10 cellular contexts compared by ENCODE assay signal in the genomic region with DNA sequence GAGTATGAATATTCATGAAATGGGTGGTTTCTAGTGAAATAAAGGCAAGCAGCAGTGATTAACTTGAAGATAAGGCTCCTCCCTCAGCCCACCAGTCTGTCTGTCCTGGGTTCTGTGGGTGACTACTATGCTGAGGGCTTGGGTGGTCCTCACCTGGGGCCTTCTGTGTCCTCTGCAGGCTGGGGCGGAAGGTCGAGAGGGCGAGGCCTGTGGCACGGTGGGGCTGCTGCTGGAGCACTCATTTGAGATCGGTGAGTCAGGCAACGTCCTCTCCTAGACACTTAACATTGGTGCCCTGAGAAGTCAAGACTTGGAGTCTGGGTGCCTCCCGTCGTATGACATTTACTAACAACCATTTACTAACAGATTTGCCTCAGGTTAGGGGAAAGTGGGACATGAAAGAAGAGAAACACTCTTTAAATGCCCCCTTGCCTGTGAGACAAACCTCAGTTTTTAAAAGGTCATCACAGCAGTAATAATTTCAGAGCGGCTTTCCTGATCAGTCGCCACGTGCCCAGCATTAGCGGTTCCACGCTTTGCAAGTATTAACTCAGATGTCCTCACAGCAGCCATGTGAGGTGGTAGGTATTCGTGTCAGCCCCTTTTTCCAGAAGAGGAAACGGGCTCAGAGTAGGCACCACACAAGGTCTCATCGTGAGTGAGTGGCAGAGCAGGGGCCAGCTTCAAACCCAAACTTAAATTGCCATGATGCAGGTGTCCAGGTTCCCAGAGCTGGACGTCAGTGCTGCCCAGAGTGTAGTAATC. TPM values are rescaled to one million over a fixed set of nuclear protein-coding genes. Genes with fewer than 3 reads are reported as not detected.
DNase-seq lines count a peak whose midpoint lies in the region; TF ChIP-seq lines count a peak whose summit lies in the region.
"Had no signal": no experiment of that assay in that cellular context is flagged by ENCODE, and none has a peak within 500 bp of the region (broad histone marks: within the 10 kb centered on the region; RNA-seq: fewer than 3 reads in every experiment).

No MANE protein-coding gene starts in this region.

- H2AFZ ChIP-seq in trophoblast cell (ENCODE audit: insufficient read depth, low read length, poor library complexity): no peak overlapping the region

- H3K9ac ChIP-seq in trophoblast cell (ENCODE audit: low read length): peak overlapping the region; percentile 48

- no peak overlapping the region for H4K91ac ChIP-seq in trophoblast cell (ENCODE audit: low read depth, low read length)

- no peak for DNase-seq in MG63
- peak in 1 of 10 donors; percentile 21 for DNase-seq in dorsolateral prefrontal cortex
- no peak for DNase-seq in trophoblast cell
- DNase-seq in SHP77 (lab: John Stamatoyannopoulos, UW): no peak
- DNase-seq in central memory CD4-positive, alpha-beta T cell: no peak
- no peak for DNase-seq in NCI-H2227 treated with DMSO at 0.1 percent for 48 hours (lab: John Stamatoyannopoulos, UW)
- DNase-seq: cortex of kidney, SHP77 treated with DMSO at 0.1 percent for 48 hours had no signal

- H3F3A ChIP-seq in DOHH2 (ENCODE audit: control insufficient read depth, insufficient read depth): no peaks in the 10 kb centered on the region

- no peak overlapping the region for H2BK5ac ChIP-seq in trophoblast cell (ENCODE audit: low read depth, low read length, poor library complexity)

- H3K79me1 ChIP-seq in trophoblast cell (ENCODE audit: low read length): peaks cover 3% of the 10 kb centered on the region

- H4K20me1 ChIP-seq in DOHH2 (ENCODE audit: control insufficient read depth, insufficient read depth, low read depth, low read length): peaks cover 11% of the 10 kb centered on the region

- no peaks in the 10 kb centered on the region for H3K9me2 ChIP-seq in DOHH2 (replicated peaks; ENCODE audit: control insufficient read depth, low read length)

- H2BK12ac ChIP-seq in trophoblast cell (ENCODE audit: low read length): no peak overlapping the region

- peaks cover 6% of the 10 kb centered on the region; the same call in 1 of the 2 replicates for H3K27me3 ChIP-seq in DOHH2 (ENCODE audit: control insufficient read depth, low read length)
- H3K27me3 ChIP-seq in MG63: peaks cover 4% of the 10 kb centered on the region; the same call in 1 of the 2 replicates
- no peaks in the 10 kb centered on the region for H3K27me3 ChIP-seq in dorsolateral prefrontal cortex
- H3K27me3 ChIP-seq in trophoblast cell (ENCODE audit: insufficient read depth, low read length): no peaks in the 10 kb centered on the region
- H3K27me3 ChIP-seq: heart left ventricle had no signal

- no peak overlapping the region for H3K14ac ChIP-seq in trophoblast cell (ENCODE audit: low read length)

- no CpG with 5 or more reads among the region's 17 CpGs for WGBS in trophoblast cell (ENCODE audit: extremely low coverage, insufficient coverage, insufficient read length)

- no peak overlapping the region for H4K8ac ChIP-seq in trophoblast cell (ENCODE audit: low read depth, low read length)

- no peak overlapping the region for H3K18ac ChIP-seq in trophoblast cell (ENCODE audit: low read length)

- H3K36me3 ChIP-seq in DOHH2 (ENCODE audit: control insufficient read depth, low read length): peaks cover 52% of the 10 kb centered on the region
- H3K36me3 ChIP-seq in MG63: peaks cover 6% of the 10 kb centered on the region; the same call in 1 of the 2 replicates
- peaks cover 44 to 45% of the 10 kb centered on the region in 2 experiments for H3K36me3 ChIP-seq in trophoblast cell (ENCODE audit: control insufficient read depth in 1 of 2, insufficient read depth in 2 of 2, low read length in 2 of 2)

- H3K4me1 ChIP-seq in DOHH2 (ENCODE audit: control insufficient read depth, low read length) (peaks cover 10% of the 10 kb centered on the region), trophoblast cell (ENCODE audit: control insufficient read depth in 1 of 2, insufficient read depth in 2 of 2, low read length in 2 of 2) (peaks cover 3 to 13% of the 10 kb centered on the region in 2 experiments)

- H3K4me2 ChIP-seq in DOHH2 (ENCODE audit: low read length): peak overlapping the region; percentile 88
- no peak overlapping the region for H3K4me2 ChIP-seq in trophoblast cell (ENCODE audit: low read length)

- intact Hi-C loops in dorsolateral prefrontal cortex (cut with DNase I): loop anchor here (2.0 to 10.0 kb wide), 5 partner anchors 33 to 453 kb away; partner anchors contain the start of genes JOSD2 (in 2 of the 2), ASPDH (in 1 of the 2), NR1H2 (in 1 of the 2) and VRK3 (in 1 of the 2)

- H3K4ac ChIP-seq in trophoblast cell (ENCODE audit: low read depth, low read length): peak overlapping the region; percentile 60

- peaks cover 5% of the 10 kb centered on the region; the same call in 1 of the 2 replicates for H3K9me3 ChIP-seq in DOHH2 (ENCODE audit: control insufficient read depth, insufficient read depth, low read length)
- H3K9me3 ChIP-seq in MG63: no peaks in the 10 kb centered on the region
- H3K9me3 ChIP-seq in trophoblast cell (ENCODE audit: insufficient read depth, low read depth, low read length): peaks cover 4% of the 10 kb centered on the region
- H3K9me3 ChIP-seq: heart left ventricle had no signal

- no peak overlapping the region for H2AK5ac ChIP-seq in trophoblast cell (ENCODE audit: low read length)

- peaks cover 40% of the 10 kb centered on the region for H3K79me2 ChIP-seq in DOHH2 (ENCODE audit: control insufficient read depth, low read length)
- H3K79me2 ChIP-seq in trophoblast cell (ENCODE audit: control insufficient read depth, insufficient read depth, low read length, poor library complexity): peaks cover 5% of the 10 kb centered on the region

- H3K4me3 ChIP-seq in DOHH2 (ENCODE audit: low read length) (peak overlapping the region; percentile 98), MG63 (peak overlapping the region; percentile 78), dorsolateral prefrontal cortex (peak overlapping the region in 55 of 59 donors; percentile 62 to 100 (median 96)), trophoblast cell (ENCODE audit: low read depth, low read length) (no peak overlapping the region)

- TF ChIP-seq CTCF in DOHH2 (IDR thresholded peaks at IDR 0.05; ENCODE audit: low read depth, low read length, poor library complexity, severe bottlenecking): no peak
- TF ChIP-seq CTCF in dorsolateral prefrontal cortex (IDR thresholded peaks at IDR 0.05 in 54 of 56, conservative IDR thresholded peaks at IDR 0.05 in 2 of 56; ENCODE audit: low read depth in 1 of 56, partially characterized antibody in 56 of 56): no peak

- no peak overlapping the region for H4K12ac ChIP-seq in trophoblast cell (ENCODE audit: low read depth, low read length)

- H3K23ac ChIP-seq in trophoblast cell (ENCODE audit: low read length): no peak overlapping the region

- H2BK120ac ChIP-seq in trophoblast cell (ENCODE audit: insufficient read depth, low read length, poor library complexity): no peak overlapping the region

- no peak overlapping the region for H3K27ac ChIP-seq in DOHH2 (ENCODE audit: low read depth, low read length)
- H3K27ac ChIP-seq in dorsolateral prefrontal cortex: peak overlapping the region in 16 of 59 donors; percentile 24 to 96 (median 88)
- H3K27ac ChIP-seq in trophoblast cell (ENCODE audit: low read depth, low read length): no peak overlapping the region

RNA-seq across cellular contexts. Expression of gene GARIN5A, which starts 1.3 kb away (rescaled TPM):
- total RNA-seq in MG63 (2014; rRNA removed; shearing (Covaris generic); ENCODE audit: low replicate concordance): 1.2 TPM in 1 of 2 replicates, not detected in the other
- 10 to 100 TPM in 28 of 120 experiments, 1 to 10 TPM in 92; 3.2 to 14.9 (median 8.0) TPM for total RNA-seq in dorsolateral prefrontal cortex
- polyA plus RNA-seq in trophoblast cell (2013): 4.8 and 5.4 TPM in 2 replicates

RNA-seq across cellular contexts. Expression of gene EMC10, which starts 1.6 kb away (rescaled TPM):
- total RNA-seq in MG63 (2014; rRNA removed; shearing (Covaris generic); ENCODE audit: low replicate concordance): 98.5 and 127 TPM in 2 replicates
- total RNA-seq in dorsolateral prefrontal cortex: 100 to 1,000 TPM in 14 of 120 experiments, 10 to 100 TPM in 106; 54.6 to 147 (median 79.1) TPM
- polyA plus RNA-seq in trophoblast cell (2013): 73.1 and 73.6 TPM in 2 replicates

RNA-seq across cellular contexts. Expression of gene JOSD2, which starts 33.1 kb away (rescaled TPM):
- total RNA-seq in MG63 (2014; rRNA removed; shearing (Covaris generic); ENCODE audit: low replicate concordance): 92.8 and 140 TPM in 2 replicates
- 10 to 100 TPM; 24.9 to 75.5 (median 41.2) TPM for total RNA-seq in dorsolateral prefrontal cortex
- polyA plus RNA-seq in trophoblast cell (2013): 19.0 and 19.3 TPM in 2 replicates

RNA-seq across cellular contexts. Expression of gene ASPDH, which starts 35.8 kb away (rescaled TPM):
- not detected in 2 replicates for total RNA-seq in MG63 (2014; rRNA removed; shearing (Covaris generic); ENCODE audit: low replicate concordance)
- 10 to 100 TPM; 16.5 to 62.5 (median 34.2) TPM for total RNA-seq in dorsolateral prefrontal cortex
- polyA plus RNA-seq in trophoblast cell (2013): not detected in 2 replicates
- total RNA-seq: heart left ventricle had no signal
- polyA plus RNA-seq: heart left ventricle had no signal

RNA-seq across cellular contexts. Expression of gene MYBPC2, which starts 45.2 kb away (rescaled TPM):
- total RNA-seq in MG63 (2014; rRNA removed; shearing (Covaris generic); ENCODE audit: low replicate concordance): 0.03 TPM in 1 of 2 replicates, not detected in the other
- 1 to 10 TPM in 27 of 120 experiments, under 1 TPM in 68, not detected in 25; 0.11 to 3.3 (median 0.65) TPM for total RNA-seq in dorsolateral prefrontal cortex
- polyA plus RNA-seq in trophoblast cell (2013): 0.07 and 0.12 TPM in 2 replicates
- polyA plus RNA-seq: heart left ventricle had no signal
